Comparison of ENCODE assay signal across 24 cellular contexts in the genomic region with DNA sequence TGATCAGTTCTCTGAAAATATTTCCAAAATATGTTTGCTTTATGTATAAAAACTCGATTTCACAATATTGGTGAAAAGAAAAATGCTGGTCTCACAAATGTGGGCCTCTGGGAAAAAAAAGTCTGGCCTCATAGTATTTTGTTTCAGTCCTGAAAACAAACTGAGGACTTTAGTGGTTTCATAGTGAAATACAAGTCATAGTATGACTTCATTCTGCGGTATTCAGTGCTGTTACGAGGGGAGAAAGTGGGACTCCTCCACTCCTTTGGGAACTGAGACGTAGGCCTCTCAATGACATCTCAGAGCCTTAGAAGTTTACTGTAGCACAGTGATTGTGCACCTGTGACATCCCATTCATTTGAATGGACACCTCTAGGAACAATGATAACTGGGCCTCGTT. TPM values are rescaled to one million over a fixed set of nuclear protein-coding genes. Genes with fewer than 3 reads are reported as not detected.
DNase-seq lines count a peak whose midpoint lies in the region; ATAC-seq and TF ChIP-seq lines count a peak whose summit lies in the region.
"Had no signal": no experiment of that assay in that cellular context is flagged by ENCODE, and none has a peak within 500 bp of the region (broad histone marks: within the 10 kb centered on the region; RNA-seq: fewer than 3 reads in every experiment).

No MANE protein-coding gene starts in this region.

- WGBS in testis, 2 donors, result 93% methylated on average over 5 of the region's 5 CpGs

- DNase-seq in GM20000 (ENCODE audit: low spot score), result peak; percentile 13
- peak; percentile 80 for DNase-seq in stromal cell of bone marrow (ENCODE audit: low read depth)
- no peak for DNase-seq in Caco-2
- no peak for DNase-seq in testis
- no peak for DNase-seq in HUDEP-2 (lab: John Stamatoyannopoulos, UW; ENCODE audit: unreplicated experiment in 76 of 76)
- no peak for DNase-seq in activated T-cell treated with anti-CD3 and anti-CD28 coated beads, Interleukin-2, amount 50 U/mL, for 48 hours
- DNase-seq: ACHN, C1 segment of cervical spinal cord, DND-41, GM23248, Karpas-422, MG63, NCI-H1092 treated with DMSO at 0.1 percent for 48 hours, NCI-H2081 treated with DMSO at 0.1 percent for 48 hours, NCI-H748 treated with DMSO at 0.1 percent for 48 hours, RPMI8226, SHP77 treated with DMSO at 0.1 percent for 48 hours, T-cell, T-helper 9 cell had no signal

- CTCF ChIA-PET in Caco-2 (lab: Charles Lee), result no interaction called here

- H3K79me2 ChIP-seq in KMS-11 (ENCODE audit: insufficient read depth, low read depth), result no peaks in the 10 kb centered on the region

- no peaks in the 10 kb centered on the region for H3K27me3 ChIP-seq in KMS-11 (ENCODE audit: insufficient read depth, low read depth)
- no peaks in the 10 kb centered on the region for H3K27me3 ChIP-seq in Caco-2 (replicated peaks; ENCODE audit: control insufficient read depth, insufficient read depth, low read length)
- H3K27me3 ChIP-seq in testis, result no peaks in the 10 kb centered on the region
- H3K27me3 ChIP-seq: MG63 had no signal

- H3K9me3 ChIP-seq in Caco-2 (no peaks in the 10 kb centered on the region), testis (no peaks in the 10 kb centered on the region)
- H3K9me3 ChIP-seq: HAP-1, MG63 had no signal

- no peak overlapping the region for H3K9ac ChIP-seq in KMS-11
- H3K9ac ChIP-seq: GM23248 had no signal

- ATAC-seq in activated T-helper 17 cell treated with anti-CD3 and anti-CD28 coated beads, Interleukin-2, amount 50 U/mL, for 72 hours (replicated peaks), result peak; percentile 82
- ATAC-seq: SK-N-SH treated with all-trans-retinoic acid at 6 μM for 48 hours, T-cell had no signal

- no peak overlapping the region for H3K27ac Mint-ChIP-seq in activated T-helper 17 cell treated with anti-CD3 and anti-CD28 coated beads, Interleukin-2, amount 50 U/mL, for 72 hours
- no peak overlapping the region for H3K27ac Mint-ChIP-seq in Caco-2 (ENCODE audit: unreplicated experiment)
- H3K27ac Mint-ChIP-seq: T-cell had no signal

- BruUV-seq in Caco-2 (replicated peaks; lab: Mats Ljungman, UMichigan), result no TSS peak

- H3K27ac ChIP-seq in KMS-11 (peak overlapping the region; percentile 4; the same call in 1 of the 2 replicates), testis (no peak overlapping the region)
- H3K27ac ChIP-seq: GM23248 had no signal

- no peak for TF ChIP-seq CTCF in GM20000 (IDR thresholded peaks at IDR 0.05; ENCODE audit: extremely low read depth, missing control alignments)
- TF ChIP-seq CTCF in KMS-11 (conservative IDR thresholded peaks at IDR 0.05; ENCODE audit: low read depth, low read length), result no peak
- TF ChIP-seq CTCF in Caco-2 (IDR thresholded peaks at IDR 0.05; ENCODE audit: insufficient read depth in 1 of 2, low read depth in 1 of 2, low read length in 1 of 2, severe bottlenecking in 1 of 2, unreplicated experiment in 1 of 2), result no peak
- TF ChIP-seq CTCF in testis (IDR thresholded peaks at IDR 0.05), result no peak

- intact Hi-C loops in Caco-2 (cut with micrococcal nuclease; ENCODE audit: unreplicated experiment) (no loop called here), testis (cut with DNase I; ENCODE audit: low total_unique reads) (no loop called here)

- no peaks in the 10 kb centered on the region for H3K9me3 Mint-ChIP-seq in activated T-helper 17 cell treated with anti-CD3 and anti-CD28 coated beads, Interleukin-2, amount 50 U/mL, for 72 hours
- H3K9me3 Mint-ChIP-seq in Caco-2 (ENCODE audit: unreplicated experiment), result no peaks in the 10 kb centered on the region
- H3K9me3 Mint-ChIP-seq: T-cell had no signal

- TF ChIP-seq POLR2A in testis (IDR thresholded peaks at IDR 0.05), result no peak

- no peaks in the 10 kb centered on the region for H4K20me1 ChIP-seq in KMS-11 (ENCODE audit: insufficient read depth)

- H3K4me1 ChIP-seq in KMS-11 (ENCODE audit: low read depth, poor library complexity, severe bottlenecking) (peaks cover 28% of the 10 kb centered on the region), Caco-2 (no peaks in the 10 kb centered on the region), testis (no peaks in the 10 kb centered on the region)
- H3K4me1 ChIP-seq: HAP-1 had no signal

- H3K4me1 Mint-ChIP-seq in activated T-helper 17 cell treated with anti-CD3 and anti-CD28 coated beads, Interleukin-2, amount 50 U/mL, for 72 hours, result peaks cover 11% of the 10 kb centered on the region
- H3K4me1 Mint-ChIP-seq in Caco-2 (ENCODE audit: low read depth, unreplicated experiment), result no peaks in the 10 kb centered on the region
- H3K4me1 Mint-ChIP-seq: T-cell had no signal

- H3K4me3 Mint-ChIP-seq in activated T-helper 17 cell treated with anti-CD3 and anti-CD28 coated beads, Interleukin-2, amount 50 U/mL, for 72 hours, result no peak overlapping the region
- no peak overlapping the region for H3K4me3 Mint-ChIP-seq in Caco-2 (ENCODE audit: unreplicated experiment)
- H3K4me3 Mint-ChIP-seq: T-cell had no signal

- H3K36me3 Mint-ChIP-seq in activated T-helper 17 cell treated with anti-CD3 and anti-CD28 coated beads, Interleukin-2, amount 50 U/mL, for 72 hours (ENCODE audit: low read depth), result peaks cover 47% of the 10 kb centered on the region
- no peaks in the 10 kb centered on the region for H3K36me3 Mint-ChIP-seq in Caco-2 (ENCODE audit: insufficient read depth, unreplicated experiment)

- POLR2A ChIA-PET in Caco-2 (lab: Charles Lee), result no interaction called here

- no peaks in the 10 kb centered on the region for H3K27me3 Mint-ChIP-seq in activated T-helper 17 cell treated with anti-CD3 and anti-CD28 coated beads, Interleukin-2, amount 50 U/mL, for 72 hours
- H3K27me3 Mint-ChIP-seq in Caco-2 (ENCODE audit: insufficient read depth, unreplicated experiment), result peaks cover 18% of the 10 kb centered on the region
- H3K27me3 Mint-ChIP-seq: T-cell had no signal

- H3K36me3 ChIP-seq in KMS-11 (ENCODE audit: insufficient read depth), result no peaks in the 10 kb centered on the region
- no peaks in the 10 kb centered on the region for H3K36me3 ChIP-seq in Caco-2 (ENCODE audit: control insufficient read depth, insufficient read depth, low read length)
- no peaks in the 10 kb centered on the region for H3K36me3 ChIP-seq in testis (ENCODE audit: low read depth, missing control alignments)

- H3K4me3 ChIP-seq in KMS-11 (IDR thresholded peaks at IDR 0.05; ENCODE audit: insufficient read depth, low read depth, low read length) (no peak overlapping the region), Caco-2 (ENCODE audit: low read depth, low read length) (no peak overlapping the region), testis (no peak overlapping the region)
- H3K4me3 ChIP-seq: GM23248, HAP-1, MG63 had no signal

- no peak overlapping the region for H2AFZ ChIP-seq in KMS-11 (ENCODE audit: low read depth)
- H2AFZ ChIP-seq: GM23248 had no signal

- peak overlapping the region; percentile 44; the same call in 1 of the 2 replicates for H3K4me2 ChIP-seq in KMS-11

RNA-seq across cellular contexts. Expression of a gene that starts 56.0 kb away (rescaled TPM):
- 10 to 100 TPM in 1 of 2 donors, 1 to 10 TPM in 1; 6.7 to 10.8 TPM for total RNA-seq in activated T-helper 17 cell treated with anti-CD3 and anti-CD28 coated beads, Interleukin-2, amount 50 U/mL, for 72 hours
- 46.3 and 48.3 TPM in 2 replicates for total RNA-seq in Caco-2 (2022)
- total RNA-seq in testis, result 10 to 100 TPM; 17.6 to 19.7 TPM
- polyA plus RNA-seq in testis (ENCODE audit: insufficient read depth, low read depth, low replicate concordance), result 20.7 TPM
- total RNA-seq: G401 had no signal

Comparison
In these comparisons a context has a peak if more than half of its experiments do, and no peak if none do; other contexts are left out.
1. DNase-seq: peak in GM20000 (single experiment) and stromal cell of bone marrow (single experiment); none in Caco-2 (0 of 2), testis (single experiment), HUDEP-2 (0 of 76) and activated T-cell treated with anti-CD3 and anti-CD28 coated beads, Interleukin-2, amount 50 U/mL, for 48 hours (0 of 2).